In the genomic region with DNA sequence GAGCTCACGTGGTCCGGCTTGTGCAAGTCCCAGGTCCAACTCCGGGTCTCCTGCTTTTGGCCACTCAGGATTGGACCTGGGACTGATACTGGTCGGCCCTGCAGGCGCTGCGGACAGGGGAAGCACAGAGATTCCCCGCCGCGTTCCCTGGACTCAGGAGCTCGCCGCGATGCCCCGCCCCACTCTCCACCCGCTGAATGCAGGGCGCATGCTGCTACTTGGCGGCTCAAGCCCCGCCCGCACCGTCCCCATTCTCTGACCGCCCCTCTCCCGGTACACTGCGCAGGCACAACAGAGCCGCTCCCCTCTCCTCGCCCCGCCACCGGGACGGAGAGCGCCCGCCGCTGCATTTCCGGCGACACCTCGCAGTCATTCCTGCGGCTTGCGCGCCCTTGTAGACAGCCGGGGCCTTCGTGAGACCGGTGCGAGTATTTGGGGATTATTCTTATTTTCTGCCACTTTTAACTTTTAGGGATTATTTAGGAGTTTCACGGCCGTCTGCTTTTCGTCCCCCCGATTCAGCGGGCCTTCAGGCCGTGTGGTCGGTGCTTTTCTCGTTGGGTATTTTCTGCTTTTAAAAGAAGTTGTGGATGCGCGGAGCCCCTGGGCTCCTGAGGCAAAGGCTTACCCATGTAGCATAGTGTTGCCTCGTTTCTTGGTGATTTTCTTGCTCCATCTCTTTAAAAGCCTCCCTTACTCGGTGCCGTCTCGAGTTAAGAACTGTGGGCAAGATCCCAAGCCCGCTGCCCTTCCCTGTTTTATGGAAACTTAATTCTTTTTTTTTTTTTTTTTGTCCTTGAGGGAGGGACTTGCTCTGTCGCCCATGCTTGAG, we compare ENCODE assay signal across 8 cellular contexts. TPM values are rescaled to one million over a fixed set of nuclear protein-coding genes. Genes with fewer than 3 reads are reported as not detected.
DNase-seq lines count a peak whose midpoint lies in the region; ATAC-seq and TF ChIP-seq lines count a peak whose summit lies in the region.

A gene (plus strand): TSS at position 251 of the 832 bp plus-strand sequence. CDS start 1,544 bp downstream, outside the sequence.

- POLR2A ChIA-PET in activated B cell treated with CpG ODN at 0.5 μM for 24 hours (lab: Charles Lee) = interaction anchor here (0.6 to 6.4 kb wide), 6 partner anchors 13 to 193 kb away, joined by 3 to 75 read pairs (median 4); a partner anchor contains a TSS

- no peaks in the 10 kb centered on the region for H3K27me3 ChIP-seq in spleen (replicated peaks in 1 of 7)

- in situ Hi-C loops in ACHN (cut with HindIII; ENCODE audit: low pct_ligation_motif_present, low pct_unique_long_range_greater_than_20kb, low sequenced_read_pairs) = no loop called here

- peaks cover 0 to 22% (median 14%) of the 10 kb centered on the region in 8 donors for H3K9me3 ChIP-seq in spleen

- H3K4me1 ChIP-seq in spleen = peaks cover 11 to 71% (median 39%) of the 10 kb centered on the region in 6 donors

- ATAC-seq in GM18873 (IDR thresholded peaks at IDR 0.05; ENCODE audit: low FRiP score, unreplicated experiment) (peak; percentile 89), HG03139 (IDR thresholded peaks at IDR 0.05; ENCODE audit: unreplicated experiment) (peak; percentile 92), activated B cell treated with CpG ODN at 0.5 μM for 24 hours (ENCODE audit: low read depth) (peak; percentile 98)

- TF ChIP-seq POLR2A in spleen (IDR thresholded peaks at IDR 0.05) = peak in 2 of 3 donors; percentile 25 to 84

- H3K4me3 Mint-ChIP-seq in activated B cell treated with CpG ODN at 0.5 μM for 24 hours (peak within 1 kb of the TSS; percentile 93), immature natural killer cell (peak within 1 kb of the TSS; percentile 83 to 92 (median 90))

- peaks cover 4% of the 10 kb centered on the region for H3K9me3 Mint-ChIP-seq in activated B cell treated with CpG ODN at 0.5 μM for 24 hours
- H3K9me3 Mint-ChIP-seq in immature natural killer cell = peaks cover 0 to 1% (median 0%) of the 10 kb centered on the region in 6 donors

- H3K36me3 Mint-ChIP-seq in activated B cell treated with CpG ODN at 0.5 μM for 24 hours (ENCODE audit: low read depth) (peaks cover 17% of the 10 kb centered on the region), immature natural killer cell (peaks cover 0 to 3% (median 0%) of the 10 kb centered on the region in 3 donors)

- peak within 1 kb of the TSS; percentile 89 for H3K27ac ChIP-seq in caudate nucleus (ENCODE audit: low read depth, low read length)
- peak within 1 kb of the TSS; percentile 53 to 89 (median 86) for H3K27ac ChIP-seq in spleen

- WGBS in spleen, 5 donors = 1 to 2% (median 1%) methylated on average over 42 to 56 of the region's 56 CpGs

- no peak for TF ChIP-seq CTCF in activated B cell treated with CpG ODN at 0.5 μM for 24 hours (IDR thresholded peaks at IDR 0.05)
- peak in 2 of 11 experiments; percentile 11 to 24 for TF ChIP-seq CTCF in spleen (IDR thresholded peaks at IDR 0.05 in 8 of 11, conservative IDR thresholded peaks at IDR 0.05 in 3 of 11)

- H3K36me3 ChIP-seq in spleen = peaks cover 0 to 25% (median 2%) of the 10 kb centered on the region in 6 donors

- H3K4me1 Mint-ChIP-seq in activated B cell treated with CpG ODN at 0.5 μM for 24 hours (peaks cover 39% of the 10 kb centered on the region), immature natural killer cell (peaks cover 75 to 78% of the 10 kb centered on the region in 2 donors)

- peak within 1 kb of the TSS; percentile 46 to 77 (median 62) for H3K4me3 ChIP-seq in spleen

- H3K27me3 Mint-ChIP-seq in activated B cell treated with CpG ODN at 0.5 μM for 24 hours (no peaks in the 10 kb centered on the region), immature natural killer cell (ENCODE audit: low read depth in 3 of 3) (peaks cover 19 to 30% (median 28%) of the 10 kb centered on the region in 3 donors)

- CTCF ChIA-PET in activated B cell treated with CpG ODN at 0.5 μM for 24 hours (lab: Charles Lee) = no interaction called here

- DNase-seq in ACHN = peak; percentile 95
- DNase-seq in NCI-H2227 (lab: John Stamatoyannopoulos, UW; ENCODE audit: unreplicated experiment) = peak; percentile 98
- peak; percentile 78 for DNase-seq in activated B cell treated with CpG ODN at 0.5 μM for 24 hours
- DNase-seq in caudate nucleus (lab: John Stamatoyannopoulos, UW) = peak; percentile 30 to 99 (median 93)
- peak; percentile 66 to 74 (median 71) for DNase-seq in immature natural killer cell
- DNase-seq in spleen = peak; percentile 99

- intact Hi-C loops in activated B cell treated with CpG ODN at 0.5 μM for 24 hours (cut with micrococcal nuclease) (loop anchor here (1.0 to 2.0 kb wide), 4 partner anchors 24 to 213 kb away; a partner anchor contains a TSS), spleen (cut with DNase I; ENCODE audit: low total_unique reads) (no loop called here)

- H3K27ac Mint-ChIP-seq in activated B cell treated with CpG ODN at 0.5 μM for 24 hours = peak within 1 kb of the TSS; percentile 89
- peak within 1 kb of the TSS; percentile 8 to 89 (median 82) for H3K27ac Mint-ChIP-seq in immature natural killer cell

RNA-seq across cellular contexts. Expression of the gene that starts here (rescaled TPM):
- total RNA-seq in activated B cell treated with CpG ODN at 0.5 μM for 24 hours (23.0 and 23.1 TPM in 2 replicates), spleen (10 to 100 TPM; 40.7 to 92.6 (median 60.7) TPM)
- polyA plus RNA-seq in immature natural killer cell (10 to 100 TPM; 30.4 to 81.2 (median 45.8) TPM), spleen (100 to 1,000 TPM in 1 of 3 donors, 10 to 100 TPM in 2; 69.5 to 115 (median 87.5) TPM)

Comparison
In these comparisons a context has a peak if more than half of its experiments do, and no peak if none do; other contexts are left out.
1. Peak in every context shown above with its lines: DNase-seq, ATAC-seq, H3K4me3 ChIP-seq and H3K27ac ChIP-seq.